29 cellular contexts compared by ENCODE assay signal in the genomic region with DNA sequence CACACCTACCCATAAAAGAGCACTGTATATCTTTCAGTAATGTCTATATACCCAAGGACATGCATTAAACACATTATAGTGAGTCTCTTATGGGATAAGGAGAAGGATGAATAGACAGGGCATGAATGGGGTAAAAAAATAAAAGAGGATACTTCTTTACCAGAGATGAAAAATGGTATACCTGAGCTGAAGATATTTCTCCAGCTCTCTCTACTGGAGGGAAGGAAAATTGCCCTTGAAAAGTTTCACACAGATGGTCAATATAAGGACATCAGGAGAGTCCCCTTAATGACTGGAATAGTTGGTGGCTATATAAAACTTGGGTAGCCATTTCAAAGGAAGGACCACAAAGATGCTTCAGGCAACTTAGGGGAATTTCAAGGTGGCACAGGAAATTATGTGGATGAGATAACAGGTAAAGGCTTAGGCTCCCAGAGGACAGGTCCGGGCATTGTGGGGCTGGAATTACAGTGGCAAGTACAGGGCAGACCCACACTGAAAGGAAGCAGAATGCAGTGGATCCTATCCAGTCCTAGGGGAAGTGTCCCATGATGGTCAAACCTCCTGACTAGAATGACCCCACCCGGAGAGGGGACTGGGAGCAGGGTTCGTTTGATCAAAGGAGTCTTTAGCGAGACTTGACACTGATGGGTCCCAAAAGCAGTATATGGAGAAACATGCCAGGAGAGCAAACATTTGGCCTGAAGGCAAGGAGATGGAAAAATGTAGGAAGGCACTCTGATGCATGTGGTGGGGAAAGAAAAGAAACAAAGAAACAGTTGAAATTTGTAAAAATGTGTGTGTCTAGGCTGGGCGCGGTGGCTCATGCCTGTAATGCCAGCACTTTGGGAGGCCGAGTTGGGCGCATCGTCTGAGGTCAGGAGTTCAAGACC. TPM values are rescaled to one million over a fixed set of nuclear protein-coding genes. Genes with fewer than 3 reads are reported as not detected.
DNase-seq lines count a peak whose midpoint lies in the region; ATAC-seq, FAIRE-seq and TF ChIP-seq lines count a peak whose summit lies in the region.
"Had no signal": no experiment of that assay in that cellular context is flagged by ENCODE, and none has a peak within 500 bp of the region (broad histone marks: within the 10 kb centered on the region; RNA-seq: fewer than 3 reads in every experiment).

No MANE protein-coding gene starts in this region.

- BruUV-seq in HCT116 (replicated peaks; lab: Mats Ljungman, UMichigan) (no TSS peak), Panc1 (replicated peaks; lab: Mats Ljungman, UMichigan) (no TSS peak)

- H2AFZ ChIP-seq in HCT116 (ENCODE audit: low read depth, low read length, poor library complexity, severe bottlenecking): no peak overlapping the region

- TF ChIP-seq POLR2A in A549 (IDR thresholded peaks at IDR 0.05; ENCODE audit: low read length) (no peak), HCT116 (IDR thresholded peaks at IDR 0.05; ENCODE audit: borderline replicate concordance, extremely low read depth, insufficient read depth, insufficient read length) (no peak), GM12892 (IDR thresholded peaks at IDR 0.05; ENCODE audit: low read depth, low read length) (no peak)

- no peak for DNase-seq in A549 (ENCODE audit: low read depth in 1 of 2, low spot score in 1 of 2)
- no peak for DNase-seq in HCT116 (ENCODE audit: low read depth, low spot score)
- DNase-seq in Panc1 (ENCODE audit: low read depth, low spot score): no peak
- peak; percentile 46 for DNase-seq in foreskin melanocyte
- no peak for DNase-seq in naive thymus-derived CD4-positive, alpha-beta T cell
- DNase-seq in left lobe of liver (ENCODE audit: low spot score): no peak
- no peak for DNase-seq in GM12892 (ENCODE audit: insufficient read length)
- DNase-seq: activated CD4-positive, alpha-beta T cell treated with anti-CD3 and anti-CD28 coated beads for 1 hour; activated CD8-positive, alpha-beta memory T cell treated with anti-CD3 and anti-CD28 coated beads, Interleukin-2, amount 50 U/mL, for 48 hours; activated CD8-positive, alpha-beta T cell treated with anti-CD3 and anti-CD28 coated beads for 36 hours; activated naive CD4-positive, alpha-beta T cell treated with anti-CD3 and anti-CD28 coated beads, Interleukin-2, amount 10 ng/mL, durations not matched to agents 7 days and 5 days; amniotic stem cell; DMS153; effector CD4-positive, alpha-beta T cell; HCEC 1CT; islet precursor cell; midbrain; naive thymus-derived CD8-positive, alpha-beta T cell; NCI-H146; NCI-H774; nucleus accumbens; SK-N-SH; stimulated activated CD4-positive, alpha-beta T cell treated with anti-CD3 and anti-CD28 coated beads, Interleukin-4, amount 100 ng/mL, for 4 hours; T-helper 17 cell had no signal

- H4K20me1 ChIP-seq in HCT116 (ENCODE audit: insufficient read depth): no peaks in the 10 kb centered on the region

- POLR2A ChIA-PET in A549 (lab: Yijun Ruan, JAX): no interaction called here
- POLR2A ChIA-PET in HCT116 (lab: Charles Lee): interaction anchor here (1.0 to 1.9 kb wide), 4 partner anchors 10 to 59 kb away, joined by 4 to 7 read pairs (median 4); no protein-coding TSS in a partner anchor
- POLR2A ChIA-PET in Panc1 (lab: Charles Lee): interaction anchor here (0.5 kb wide), 1 partner anchor 21 kb away, joined by 5 read pairs; no protein-coding TSS in a partner anchor
- POLR2A ChIA-PET in naive thymus-derived CD4-positive, alpha-beta T cell (lab: Charles Lee): no interaction called here

- no peaks in the 10 kb centered on the region for H3K36me3 Mint-ChIP-seq in naive thymus-derived CD4-positive, alpha-beta T cell
- H3K36me3 Mint-ChIP-seq: activated naive CD4-positive, alpha-beta T cell treated with anti-CD3 and anti-CD28 coated beads, Interleukin-2, amount 10 ng/mL, durations not matched to agents 7 days and 5 days; naive thymus-derived CD8-positive, alpha-beta T cell had no signal

- no peak overlapping the region for H3K27ac ChIP-seq in A549
- H3K27ac ChIP-seq in HCT116 (ENCODE audit: low read depth, low read length): no peak overlapping the region
- no peak overlapping the region for H3K27ac ChIP-seq in Panc1 (ENCODE audit: low read length)
- no peak overlapping the region for H3K27ac ChIP-seq in naive thymus-derived CD4-positive, alpha-beta T cell (ENCODE audit: low read depth, low read length)
- H3K27ac ChIP-seq: tibial nerve had no signal

- H3K79me2 ChIP-seq in HCT116 (ENCODE audit: insufficient read depth, low read length): no peaks in the 10 kb centered on the region

- no peaks in the 10 kb centered on the region for H3K9me3 ChIP-seq in A549
- H3K9me3 ChIP-seq in HCT116 (ENCODE audit: control insufficient read depth in 1 of 2, insufficient read depth in 1 of 2, low read depth in 1 of 2, low read length in 2 of 2): no peaks in the 10 kb centered on the region
- no peaks in the 10 kb centered on the region for H3K9me3 ChIP-seq in Panc1 (ENCODE audit: control insufficient read depth, insufficient read depth, low read depth, low read length)
- no peaks in the 10 kb centered on the region for H3K9me3 ChIP-seq in naive thymus-derived CD4-positive, alpha-beta T cell (ENCODE audit: control insufficient read depth in 2 of 3, low read length in 3 of 3)
- H3K9me3 ChIP-seq: SK-N-SH had no signal

- H3K27ac Mint-ChIP-seq in naive thymus-derived CD4-positive, alpha-beta T cell: peak overlapping the region in 1 of 9 donors; percentile 62
- H3K27ac Mint-ChIP-seq: activated CD8-positive, alpha-beta T cell treated with anti-CD3 and anti-CD28 coated beads for 36 hours; activated naive CD4-positive, alpha-beta T cell treated with anti-CD3 and anti-CD28 coated beads, Interleukin-2, amount 10 ng/mL, durations not matched to agents 7 days and 5 days; naive thymus-derived CD8-positive, alpha-beta T cell; T-helper 17 cell had no signal

- H3K27me3 Mint-ChIP-seq in naive thymus-derived CD4-positive, alpha-beta T cell: peaks cover 0 to 43% (median 0%) of the 10 kb centered on the region in 5 donors
- H3K27me3 Mint-ChIP-seq: T-helper 17 cell had no signal

- peak; percentile 20; the same call in 1 of the 3 replicates for TF ChIP-seq CTCF in A549 (IDR thresholded peaks at IDR 0.05)
- peak in 1 of 3 experiments; percentile 22; a peak in 2 of 6 replicates for TF ChIP-seq CTCF in HCT116 (IDR thresholded peaks at IDR 0.05 in 2 of 3, conservative IDR thresholded peaks at IDR 0.05 in 1 of 3; ENCODE audit: borderline replicate concordance in 1 of 3, insufficient read depth in 1 of 3, low read depth in 2 of 3, low read length in 2 of 3)
- no peak for TF ChIP-seq CTCF in Panc1 (IDR thresholded peaks at IDR 0.05)

- H3K4me1 ChIP-seq in A549 (peaks cover under 1% of the 10 kb centered on the region; the same call in 1 of the 3 replicates), HCT116 (ENCODE audit: control insufficient read depth in 1 of 2, insufficient read depth in 2 of 2, low read length in 2 of 2) (peaks cover 0 to 4% of the 10 kb centered on the region in 2 experiments; a peak in 2 of 4 replicates), Panc1 (ENCODE audit: control insufficient read depth, insufficient read depth, low read length) (peaks cover 2% of the 10 kb centered on the region)
- no peaks in the 10 kb centered on the region for H3K4me1 ChIP-seq in naive thymus-derived CD4-positive, alpha-beta T cell (ENCODE audit: control insufficient read depth in 2 of 2, insufficient read depth in 2 of 2, low read length in 2 of 2)
- H3K4me1 ChIP-seq: tibial nerve had no signal

- no peaks in the 10 kb centered on the region for H3K9me2 ChIP-seq in HCT116 (ENCODE audit: insufficient read depth)
- H3K9me2 ChIP-seq: SK-N-SH had no signal

- H3K9ac ChIP-seq in HCT116 (ENCODE audit: low read length): no peak overlapping the region
- H3K9ac ChIP-seq: SK-N-SH had no signal

- H3K4me2 ChIP-seq in A549: no peak overlapping the region
- no peak overlapping the region for H3K4me2 ChIP-seq in HCT116 (ENCODE audit: low read length)
- H3K4me2 ChIP-seq: SK-N-SH had no signal

- CTCF ChIA-PET in A549 (lab: Yijun Ruan, JAX): interaction anchor here (0.8 to 31.6 kb wide), 7 partner anchors 11 to 156 kb away, joined by 3 to 936 read pairs (median 5); partner anchors contain the start of gene PLAU
- CTCF ChIA-PET in HCT116 (lab: Charles Lee): interaction anchor here (0.6 to 4.2 kb wide), 3 partner anchors 59 to 135 kb away, joined by 3 to 29 read pairs (median 5); no protein-coding TSS in a partner anchor
- CTCF ChIA-PET in Panc1 (lab: Charles Lee): interaction anchor here (0.7 kb wide), 1 partner anchor 178 kb away, joined by 9 read pairs; no protein-coding TSS in a partner anchor
- CTCF ChIA-PET in naive thymus-derived CD4-positive, alpha-beta T cell (lab: Charles Lee): interaction anchor here (11.3 kb wide), 1 partner anchor 58 kb away, joined by 301 read pairs; no protein-coding TSS in a partner anchor

- TF ChIP-seq EP300 in A549 (IDR thresholded peaks at IDR 0.05): no peak

- ATAC-seq in A549 (peak; percentile 43 to 51; a peak in 4 of 6 replicates), HCT116 (peak; percentile 60), Panc1 (0 out of 2 replicates have a peak, but pooled peaks have one; percentile 20), left lobe of liver (no peak), GM19035 (IDR thresholded peaks at IDR 0.05; ENCODE audit: unreplicated experiment) (no peak)
- no peak for ATAC-seq in naive thymus-derived CD4-positive, alpha-beta T cell
- ATAC-seq: activated CD8-positive, alpha-beta T cell treated with anti-CD3 and anti-CD28 coated beads for 36 hours; naive thymus-derived CD8-positive, alpha-beta T cell; Right ventricle myocardium inferior; T-helper 17 cell had no signal

- H3K27me3 ChIP-seq in HCT116 (ENCODE audit: insufficient read depth, low read length) (no peaks in the 10 kb centered on the region), Panc1 (ENCODE audit: control insufficient read depth, insufficient read depth, low read length) (no peaks in the 10 kb centered on the region)
- H3K27me3 ChIP-seq in naive thymus-derived CD4-positive, alpha-beta T cell (ENCODE audit: control insufficient read depth in 2 of 2, insufficient read depth in 2 of 2, low read length in 2 of 2): no peaks in the 10 kb centered on the region
- H3K27me3 ChIP-seq: tibial nerve had no signal

- intact Hi-C loops in HCT116 (cut with micrococcal nuclease): no loop called here
- intact Hi-C loops in Panc1 (cut with micrococcal nuclease; ENCODE audit: unreplicated experiment): no loop called here
- intact Hi-C loops in naive thymus-derived CD4-positive, alpha-beta T cell (cut with micrococcal nuclease): no loop called here

- H3K9me3 Mint-ChIP-seq in naive thymus-derived CD4-positive, alpha-beta T cell: no peaks in the 10 kb centered on the region
- H3K9me3 Mint-ChIP-seq: activated CD8-positive, alpha-beta T cell treated with anti-CD3 and anti-CD28 coated beads for 36 hours; naive thymus-derived CD8-positive, alpha-beta T cell had no signal

- TF ChIP-seq RAD21 in A549 (conservative IDR thresholded peaks at IDR 0.05 in 1 of 2, IDR thresholded peaks at IDR 0.05 in 1 of 2) (0 out of 5 replicates have a peak, but pooled peaks of 1 of the 2 experiments have one; percentile 16), HCT116 (IDR thresholded peaks at IDR 0.05; ENCODE audit: low read depth) (peak; percentile 42; the same call in 1 of the 2 replicates)

- RAD21 ChIA-PET in HCT116 (lab: Charles Lee; ENCODE audit: low non-redundant PET in 1 of 2, low total read pairs in 2 of 2, uncharacterized antibody in 2 of 2, unreplicated experiment in 2 of 2): interaction anchor here (0.6 kb wide), 2 partner anchors 57 to 228 kb away, joined by 4 read pairs; no protein-coding TSS in a partner anchor

- no peak overlapping the region for H3K4me3 Mint-ChIP-seq in naive thymus-derived CD4-positive, alpha-beta T cell
- H3K4me3 Mint-ChIP-seq: activated CD8-positive, alpha-beta T cell treated with anti-CD3 and anti-CD28 coated beads for 36 hours; activated naive CD4-positive, alpha-beta T cell treated with anti-CD3 and anti-CD28 coated beads, Interleukin-2, amount 10 ng/mL, durations not matched to agents 7 days and 5 days; naive thymus-derived CD8-positive, alpha-beta T cell; T-helper 17 cell had no signal

- no peak overlapping the region for H3K4me3 ChIP-seq in A549
- H3K4me3 ChIP-seq in HCT116 (replicated peaks in 1 of 2; ENCODE audit: low read depth in 1 of 2, low read length in 2 of 2): no peak overlapping the region
- H3K4me3 ChIP-seq in Panc1 (ENCODE audit: low read depth in 2 of 2, low read length in 2 of 2): no peak overlapping the region
- no peak overlapping the region for H3K4me3 ChIP-seq in naive thymus-derived CD4-positive, alpha-beta T cell (ENCODE audit: low read length)
- H3K4me3 ChIP-seq: tibial nerve had no signal

- H3K36me3 ChIP-seq in HCT116 (ENCODE audit: control insufficient read depth in 1 of 2, insufficient read depth in 2 of 2, low read length in 2 of 2): no peaks in the 10 kb centered on the region
- H3K36me3 ChIP-seq in Panc1 (ENCODE audit: control insufficient read depth, insufficient read depth, low read length): no peaks in the 10 kb centered on the region
- no peaks in the 10 kb centered on the region for H3K36me3 ChIP-seq in naive thymus-derived CD4-positive, alpha-beta T cell (ENCODE audit: control insufficient read depth in 2 of 3, insufficient read depth in 3 of 3, low read length in 3 of 3)
- H3K36me3 ChIP-seq: tibial nerve had no signal

- 85% methylated on average over 9 of the region's 9 CpGs for whole genome bisulfite sequencing in A549 (ENCODE audit: missing lambda C conversion rate)

- no peaks in the 10 kb centered on the region for H3K4me1 Mint-ChIP-seq in naive thymus-derived CD4-positive, alpha-beta T cell
- H3K4me1 Mint-ChIP-seq: activated naive CD4-positive, alpha-beta T cell treated with anti-CD3 and anti-CD28 coated beads, Interleukin-2, amount 10 ng/mL, durations not matched to agents 7 days and 5 days; naive thymus-derived CD8-positive, alpha-beta T cell had no signal

- no peak for FAIRE-seq in A549 (lab: Jason Lieb, UNC)
- no peak for FAIRE-seq in GM12892 (lab: Jason Lieb, UNC)
- FAIRE-seq: colon, GM12891 had no signal

- in situ Hi-C loops in Panc1 (cut with HindIII; ENCODE audit: low pct_unique_long_range_greater_than_20kb, low sequenced_read_pairs): no loop called here

RNA-seq across cellular contexts. Expression of gene PLAU, which starts 35.6 kb away (rescaled TPM):
- polyA plus RNA-seq in A549 (2011; rRNA removed) (75.8 and 84.3 TPM in 2 replicates), A549 (2017; fragmentation: RNase III; extraction: RNeasy Plus Mini Kit Qiagen cat#74134 plus additional on column Dnase treatment) (82.6 to 88.3 TPM (median 87.2 TPM) in 3 replicates)
- 78.1 and 96.1 TPM in 2 replicates for polyA plus RNA-seq in A549 (2012; cell fraction: cytosol; rRNA removed)
- 128 and 152 TPM in 2 replicates for polyA plus RNA-seq in A549 (2012; cell fraction: nucleus; rRNA removed)
- polyA minus RNA-seq in A549 (2011; rRNA and poly(A)+ RNA removed): 47.2 and 50.6 TPM in 2 replicates
- total RNA-seq in HCT116 (2021; ENCODE audit: unreplicated experiment) (60.3 TPM), Panc1 (2021; ENCODE audit: unreplicated experiment) (305 TPM), left lobe of liver (0.50 TPM)
- 103 and 107 TPM in 2 replicates for polyA plus RNA-seq in HCT116 (2012)
- 162 TPM for polyA plus RNA-seq in Panc1 (2012; ENCODE audit: insufficient read length)
- under 1 TPM; 0.42 to 0.97 (median 0.78) TPM for total RNA-seq in naive thymus-derived CD4-positive, alpha-beta T cell
- not detected for polyA plus RNA-seq in naive thymus-derived CD4-positive, alpha-beta T cell
- 4.9 TPM for polyA plus RNA-seq in GM12892 (2012; ENCODE audit: missing spikeins)
- polyA plus RNA-seq: naive thymus-derived CD8-positive, alpha-beta T cell had no signal

RNA-seq across cellular contexts. Expression of gene VCL, which starts 51.4 kb away (rescaled TPM):
- polyA plus RNA-seq in A549 (2011; rRNA removed) (101 and 112 TPM in 2 replicates), A549 (2017; fragmentation: RNase III; extraction: RNeasy Plus Mini Kit Qiagen cat#74134 plus additional on column Dnase treatment) (111 to 119 TPM (median 112 TPM) in 3 replicates)
- 42.5 and 49.4 TPM in 2 replicates for polyA plus RNA-seq in A549 (2012; cell fraction: cytosol; rRNA removed)
- polyA plus RNA-seq in A549 (2012; cell fraction: nucleus; rRNA removed): 139 and 188 TPM in 2 replicates
- polyA minus RNA-seq in A549 (2011; rRNA and poly(A)+ RNA removed): 89.4 and 90.1 TPM in 2 replicates
- total RNA-seq in HCT116 (2021; ENCODE audit: unreplicated experiment) (106 TPM), Panc1 (2021; ENCODE audit: unreplicated experiment) (495 TPM), left lobe of liver (14.5 TPM)
- 42.1 and 51.9 TPM in 2 replicates for polyA plus RNA-seq in HCT116 (2012)
- 227 TPM for polyA plus RNA-seq in Panc1 (2012; ENCODE audit: insufficient read length)
- total RNA-seq in naive thymus-derived CD4-positive, alpha-beta T cell: 10 to 100 TPM in 4 of 5 experiments, 1 to 10 TPM in 1; 9.0 to 67.7 (median 21.6) TPM
- 10 to 100 TPM; 12.5 to 16.5 TPM for polyA plus RNA-seq in naive thymus-derived CD4-positive, alpha-beta T cell
- 14.2 TPM for polyA plus RNA-seq in GM12892 (2012; ENCODE audit: missing spikeins)

Comparison
In these comparisons a context has a peak if more than half of its experiments do, and no peak if none do; other contexts are left out.
1. ATAC-seq: peak in A549 (2 of 2), HCT116 (single experiment) and Panc1 (single experiment); none in naive thymus-derived CD4-positive, alpha-beta T cell (single experiment), left lobe of liver (single experiment) and GM19035 (single experiment).
2. RNA of gene PLAU, which starts 35.6 kb away (total RNA-seq): 305 TPM in Panc1 (single experiment) and 60.3 TPM in HCT116 (single experiment); 0.42 to 0.97 TPM in naive thymus-derived CD4-positive, alpha-beta T cell and 0.50 TPM in left lobe of liver (single experiment); every median in the first group is over 10 times any median in the second.
3. POLR2A ChIA-PET loops: an anchor here in HCT116 (1.0 to 1.9 kb wide) and Panc1 (0.5 kb wide); none called in A549 and naive thymus-derived CD4-positive, alpha-beta T cell.